1 cellular context compared by ENCODE assay signal in genomic region chr2:240644859-240645301, GRCh38.
TF ChIP-seq lines count a peak whose summit lies in the region.

No MANE protein-coding gene starts in this region.

TF ChIP-seq in HepG2, 621 proteins besides CTCF, POLR2A, EP300 and RAD21:
- no peak for TF ChIP-seq HMG20A (CRISPR knock-in tag; IDR thresholded peaks at IDR 0.05; ENCODE audit: borderline replicate concordance)
- no peak for TF ChIP-seq ZFP37 (CRISPR knock-in tag; IDR thresholded peaks at IDR 0.05; ENCODE audit: borderline replicate concordance)
- TF ChIP-seq ZNF317 (CRISPR knock-in tag; IDR thresholded peaks at IDR 0.05) = no peak
- no peak for TF ChIP-seq NAIF1 (CRISPR knock-in tag; IDR thresholded peaks at IDR 0.05; ENCODE audit: borderline replicate concordance)
- TF ChIP-seq, protein P1, sequence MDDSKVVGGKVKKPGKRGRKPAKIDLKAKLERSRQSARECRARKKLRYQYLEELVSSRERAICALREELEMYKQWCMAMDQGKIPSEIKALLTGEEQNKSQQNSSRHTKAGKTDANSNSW (CRISPR knock-in tag; IDR thresholded peaks at IDR 0.05; ENCODE audit: borderline replicate concordance) = no peak
- no peak for TF ChIP-seq ZNF205 (CRISPR knock-in tag; IDR thresholded peaks at IDR 0.05)
